Comparison of ENCODE assay signal across 1 cellular context in the genomic region with DNA sequence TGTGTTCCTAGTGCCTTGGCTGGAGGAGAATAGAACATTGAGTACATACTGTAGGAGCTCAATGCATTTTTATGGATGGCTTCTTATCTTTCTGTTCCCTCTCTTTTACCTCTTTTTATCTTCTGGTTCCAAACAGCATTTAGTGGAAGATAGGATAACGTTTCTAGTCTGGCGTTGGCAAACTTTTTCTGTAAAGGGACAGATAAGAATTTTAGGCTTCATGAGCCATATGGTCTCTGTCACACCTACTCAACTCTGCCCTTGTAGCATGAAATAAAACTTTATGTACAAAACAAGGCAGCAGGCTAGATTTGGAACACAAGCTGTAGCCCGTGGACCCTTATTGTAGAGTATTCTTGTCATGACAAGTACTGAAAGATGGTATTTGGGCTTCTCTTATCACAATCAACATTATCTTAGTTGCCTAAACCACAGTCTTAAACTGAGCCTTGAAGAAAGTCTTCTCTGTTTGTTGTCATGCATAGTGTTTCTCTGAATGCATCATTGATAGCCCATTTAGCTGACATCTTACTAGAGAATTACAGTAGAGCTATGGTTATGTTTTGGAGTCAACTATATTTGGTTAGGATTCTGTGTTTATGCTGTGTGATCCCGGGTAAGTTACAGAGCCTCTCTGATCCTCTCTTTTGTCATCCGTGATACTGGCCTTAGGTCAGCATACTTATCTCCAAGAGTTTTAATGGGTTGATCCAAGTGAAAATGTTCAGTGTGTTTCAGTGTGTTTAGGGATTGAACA.
TF ChIP-seq lines count a peak whose summit lies in the region.

No MANE protein-coding gene starts in this region.

TF ChIP-seq in K562, 482 proteins besides CTCF, POLR2A, EP300 and RAD21 (continued from another document and continues in another):
- TF ChIP-seq, protein P1, sequence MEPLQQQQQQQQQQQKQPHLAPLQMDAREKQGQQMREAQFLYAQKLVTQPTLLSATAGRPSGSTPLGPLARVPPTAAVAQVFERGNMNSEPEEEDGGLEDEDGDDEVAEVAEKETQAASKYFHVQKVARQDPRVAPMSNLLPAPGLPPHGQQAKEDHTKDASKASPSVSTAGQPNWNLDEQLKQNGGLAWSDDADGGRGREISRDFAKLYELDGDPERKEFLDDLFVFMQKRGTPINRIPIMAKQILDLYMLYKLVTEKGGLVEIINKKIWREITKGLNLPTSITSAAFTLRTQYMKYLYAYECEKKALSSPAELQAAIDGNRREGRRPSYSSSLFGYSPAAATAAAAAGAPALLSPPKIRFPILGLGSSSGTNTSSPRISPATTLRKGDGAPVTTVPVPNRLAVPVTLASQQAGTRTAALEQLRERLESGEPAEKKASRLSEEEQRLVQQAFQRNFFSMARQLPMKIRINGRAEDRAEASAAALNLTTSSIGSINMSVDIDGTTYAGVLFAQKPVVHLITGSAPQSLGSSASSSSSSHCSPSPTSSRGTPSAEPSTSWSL (CRISPR knock-in tag; IDR thresholded peaks at IDR 0.05; ENCODE audit: borderline replicate concordance): no peak
- TF ChIP-seq MEF2A (IDR thresholded peaks at IDR 0.05; ENCODE audit: control insufficient read depth, low read depth, low read length): no peak; the same call in 1 of the 2 replicates
- TF ChIP-seq, protein P2, sequence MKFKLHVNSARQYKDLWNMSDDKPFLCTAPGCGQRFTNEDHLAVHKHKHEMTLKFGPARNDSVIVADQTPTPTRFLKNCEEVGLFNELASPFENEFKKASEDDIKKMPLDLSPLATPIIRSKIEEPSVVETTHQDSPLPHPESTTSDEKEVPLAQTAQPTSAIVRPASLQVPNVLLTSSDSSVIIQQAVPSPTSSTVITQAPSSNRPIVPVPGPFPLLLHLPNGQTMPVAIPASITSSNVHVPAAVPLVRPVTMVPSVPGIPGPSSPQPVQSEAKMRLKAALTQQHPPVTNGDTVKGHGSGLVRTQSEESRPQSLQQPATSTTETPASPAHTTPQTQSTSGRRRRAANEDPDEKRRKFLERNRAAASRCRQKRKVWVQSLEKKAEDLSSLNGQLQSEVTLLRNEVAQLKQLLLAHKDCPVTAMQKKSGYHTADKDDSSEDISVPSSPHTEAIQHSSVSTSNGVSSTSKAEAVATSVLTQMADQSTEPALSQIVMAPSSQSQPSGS (CRISPR knock-in tag; IDR thresholded peaks at IDR 0.05): no peak
- TF ChIP-seq, protein P3, sequence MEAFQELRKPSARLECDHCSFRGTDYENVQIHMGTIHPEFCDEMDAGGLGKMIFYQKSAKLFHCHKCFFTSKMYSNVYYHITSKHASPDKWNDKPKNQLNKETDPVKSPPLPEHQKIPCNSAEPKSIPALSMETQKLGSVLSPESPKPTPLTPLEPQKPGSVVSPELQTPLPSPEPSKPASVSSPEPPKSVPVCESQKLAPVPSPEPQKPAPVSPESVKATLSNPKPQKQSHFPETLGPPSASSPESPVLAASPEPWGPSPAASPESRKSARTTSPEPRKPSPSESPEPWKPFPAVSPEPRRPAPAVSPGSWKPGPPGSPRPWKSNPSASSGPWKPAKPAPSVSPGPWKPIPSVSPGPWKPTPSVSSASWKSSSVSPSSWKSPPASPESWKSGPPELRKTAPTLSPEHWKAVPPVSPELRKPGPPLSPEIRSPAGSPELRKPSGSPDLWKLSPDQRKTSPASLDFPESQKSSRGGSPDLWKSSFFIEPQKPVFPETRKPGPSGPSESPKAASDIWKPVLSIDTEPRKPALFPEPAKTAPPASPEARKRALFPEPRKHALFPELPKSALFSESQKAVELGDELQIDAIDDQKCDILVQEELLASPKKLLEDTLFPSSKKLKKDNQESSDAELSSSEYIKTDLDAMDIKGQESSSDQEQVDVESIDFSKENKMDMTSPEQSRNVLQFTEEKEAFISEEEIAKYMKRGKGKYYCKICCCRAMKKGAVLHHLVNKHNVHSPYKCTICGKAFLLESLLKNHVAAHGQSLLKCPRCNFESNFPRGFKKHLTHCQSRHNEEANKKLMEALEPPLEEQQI (IDR thresholded peaks at IDR 0.05): peak; percentile 90
- TF ChIP-seq, protein P4, sequence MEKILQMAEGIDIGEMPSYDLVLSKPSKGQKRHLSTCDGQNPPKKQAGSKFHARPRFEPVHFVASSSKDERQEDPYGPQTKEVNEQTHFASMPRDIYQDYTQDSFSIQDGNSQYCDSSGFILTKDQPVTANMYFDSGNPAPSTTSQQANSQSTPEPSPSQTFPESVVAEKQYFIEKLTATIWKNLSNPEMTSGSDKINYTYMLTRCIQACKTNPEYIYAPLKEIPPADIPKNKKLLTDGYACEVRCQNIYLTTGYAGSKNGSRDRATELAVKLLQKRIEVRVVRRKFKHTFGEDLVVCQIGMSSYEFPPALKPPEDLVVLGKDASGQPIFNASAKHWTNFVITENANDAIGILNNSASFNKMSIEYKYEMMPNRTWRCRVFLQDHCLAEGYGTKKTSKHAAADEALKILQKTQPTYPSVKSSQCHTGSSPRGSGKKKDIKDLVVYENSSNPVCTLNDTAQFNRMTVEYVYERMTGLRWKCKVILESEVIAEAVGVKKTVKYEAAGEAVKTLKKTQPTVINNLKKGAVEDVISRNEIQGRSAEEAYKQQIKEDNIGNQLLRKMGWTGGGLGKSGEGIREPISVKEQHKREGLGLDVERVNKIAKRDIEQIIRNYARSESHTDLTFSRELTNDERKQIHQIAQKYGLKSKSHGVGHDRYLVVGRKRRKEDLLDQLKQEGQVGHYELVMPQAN (IDR thresholded peaks at IDR 0.05; ENCODE audit: borderline replicate concordance): no peak
- no peak for TF ChIP-seq ZNF431 (CRISPR knock-in tag; IDR thresholded peaks at IDR 0.05)
- TF ChIP-seq, protein P5, sequence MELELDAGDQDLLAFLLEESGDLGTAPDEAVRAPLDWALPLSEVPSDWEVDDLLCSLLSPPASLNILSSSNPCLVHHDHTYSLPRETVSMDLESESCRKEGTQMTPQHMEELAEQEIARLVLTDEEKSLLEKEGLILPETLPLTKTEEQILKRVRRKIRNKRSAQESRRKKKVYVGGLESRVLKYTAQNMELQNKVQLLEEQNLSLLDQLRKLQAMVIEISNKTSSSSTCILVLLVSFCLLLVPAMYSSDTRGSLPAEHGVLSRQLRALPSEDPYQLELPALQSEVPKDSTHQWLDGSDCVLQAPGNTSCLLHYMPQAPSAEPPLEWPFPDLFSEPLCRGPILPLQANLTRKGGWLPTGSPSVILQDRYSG (tag; conservative IDR thresholded peaks at IDR 0.05; ENCODE audit: low read depth): peak; percentile 46; the same call in 1 of the 2 replicates
- peak; percentile 74; the same call in 1 of the 2 replicates for TF ChIP-seq CTBP1 (IDR thresholded peaks at IDR 0.05; ENCODE audit: borderline replicate concordance)
- no peak for TF ChIP-seq ZNF140 (CRISPR knock-in tag; IDR thresholded peaks at IDR 0.05)
- TF ChIP-seq, protein P6, sequence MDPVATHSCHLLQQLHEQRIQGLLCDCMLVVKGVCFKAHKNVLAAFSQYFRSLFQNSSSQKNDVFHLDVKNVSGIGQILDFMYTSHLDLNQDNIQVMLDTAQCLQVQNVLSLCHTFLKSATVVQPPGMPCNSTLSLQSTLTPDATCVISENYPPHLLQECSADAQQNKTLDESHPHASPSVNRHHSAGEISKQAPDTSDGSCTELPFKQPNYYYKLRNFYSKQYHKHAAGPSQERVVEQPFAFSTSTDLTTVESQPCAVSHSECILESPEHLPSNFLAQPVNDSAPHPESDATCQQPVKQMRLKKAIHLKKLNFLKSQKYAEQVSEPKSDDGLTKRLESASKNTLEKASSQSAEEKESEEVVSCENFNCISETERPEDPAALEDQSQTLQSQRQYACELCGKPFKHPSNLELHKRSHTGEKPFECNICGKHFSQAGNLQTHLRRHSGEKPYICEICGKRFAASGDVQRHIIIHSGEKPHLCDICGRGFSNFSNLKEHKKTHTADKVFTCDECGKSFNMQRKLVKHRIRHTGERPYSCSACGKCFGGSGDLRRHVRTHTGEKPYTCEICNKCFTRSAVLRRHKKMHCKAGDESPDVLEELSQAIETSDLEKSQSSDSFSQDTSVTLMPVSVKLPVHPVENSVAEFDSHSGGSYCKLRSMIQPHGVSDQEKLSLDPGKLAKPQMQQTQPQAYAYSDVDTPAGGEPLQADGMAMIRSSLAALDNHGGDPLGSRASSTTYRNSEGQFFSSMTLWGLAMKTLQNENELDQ (CRISPR knock-in tag; IDR thresholded peaks at IDR 0.05; ENCODE audit: borderline replicate concordance): no peak
- peak; percentile 98 for TF ChIP-seq TCF3 (CRISPR knock-in tag; IDR thresholded peaks at IDR 0.05)
- peak; percentile 58; the same call in 1 of the 2 replicates for TF ChIP-seq EZH2 (IDR thresholded peaks at IDR 0.05; ENCODE audit: borderline replicate concordance, low read depth, low read length)
- TF ChIP-seq, protein P7, sequence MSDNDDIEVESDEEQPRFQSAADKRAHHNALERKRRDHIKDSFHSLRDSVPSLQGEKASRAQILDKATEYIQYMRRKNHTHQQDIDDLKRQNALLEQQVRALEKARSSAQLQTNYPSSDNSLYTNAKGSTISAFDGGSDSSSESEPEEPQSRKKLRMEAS (CRISPR knock-in tag; IDR thresholded peaks at IDR 0.05): no peak
- no peak for TF ChIP-seq ZNF146 (CRISPR knock-in tag; IDR thresholded peaks at IDR 0.05; ENCODE audit: unreplicated experiment)
- no peak for TF ChIP-seq ZNF133 (CRISPR knock-in tag; IDR thresholded peaks at IDR 0.05)
- no peak for TF ChIP-seq SIN3B (IDR thresholded peaks at IDR 0.05; ENCODE audit: low read depth)
- peak; percentile 9; the same call in 1 of the 2 replicates for TF ChIP-seq NCOA6 (IDR thresholded peaks at IDR 0.05)
- TF ChIP-seq, protein P8, sequence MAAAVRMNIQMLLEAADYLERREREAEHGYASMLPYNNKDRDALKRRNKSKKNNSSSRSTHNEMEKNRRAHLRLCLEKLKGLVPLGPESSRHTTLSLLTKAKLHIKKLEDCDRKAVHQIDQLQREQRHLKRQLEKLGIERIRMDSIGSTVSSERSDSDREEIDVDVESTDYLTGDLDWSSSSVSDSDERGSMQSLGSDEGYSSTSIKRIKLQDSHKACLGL (CRISPR knock-in tag; IDR thresholded peaks at IDR 0.05; ENCODE audit: borderline replicate concordance, poor library complexity, severe bottlenecking): no peak
- no peak for TF ChIP-seq TEAD2 (tag; IDR thresholded peaks at IDR 0.05)
- no peak for TF ChIP-seq ZNF253 (CRISPR knock-in tag; conservative IDR thresholded peaks at IDR 0.05)
- no peak for TF ChIP-seq HNRNPK (IDR thresholded peaks at IDR 0.05; ENCODE audit: low read depth, low read length, poor library complexity, severe bottlenecking)
- TF ChIP-seq FOXA1 (IDR thresholded peaks at IDR 0.05; ENCODE audit: borderline replicate concordance): no peak
- TF ChIP-seq, protein P9, sequence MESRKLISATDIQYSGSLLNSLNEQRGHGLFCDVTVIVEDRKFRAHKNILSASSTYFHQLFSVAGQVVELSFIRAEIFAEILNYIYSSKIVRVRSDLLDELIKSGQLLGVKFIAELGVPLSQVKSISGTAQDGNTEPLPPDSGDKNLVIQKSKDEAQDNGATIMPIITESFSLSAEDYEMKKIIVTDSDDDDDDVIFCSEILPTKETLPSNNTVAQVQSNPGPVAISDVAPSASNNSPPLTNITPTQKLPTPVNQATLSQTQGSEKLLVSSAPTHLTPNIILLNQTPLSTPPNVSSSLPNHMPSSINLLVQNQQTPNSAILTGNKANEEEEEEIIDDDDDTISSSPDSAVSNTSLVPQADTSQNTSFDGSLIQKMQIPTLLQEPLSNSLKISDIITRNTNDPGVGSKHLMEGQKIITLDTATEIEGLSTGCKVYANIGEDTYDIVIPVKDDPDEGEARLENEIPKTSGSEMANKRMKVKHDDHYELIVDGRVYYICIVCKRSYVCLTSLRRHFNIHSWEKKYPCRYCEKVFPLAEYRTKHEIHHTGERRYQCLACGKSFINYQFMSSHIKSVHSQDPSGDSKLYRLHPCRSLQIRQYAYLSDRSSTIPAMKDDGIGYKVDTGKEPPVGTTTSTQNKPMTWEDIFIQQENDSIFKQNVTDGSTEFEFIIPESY (CRISPR knock-in tag; IDR thresholded peaks at IDR 0.05): no peak
- no peak for TF ChIP-seq POLR3A (IDR thresholded peaks at IDR 0.05; ENCODE audit: borderline replicate concordance, extremely low read depth, insufficient read depth, insufficient read length)
- TF ChIP-seq, protein P10, sequence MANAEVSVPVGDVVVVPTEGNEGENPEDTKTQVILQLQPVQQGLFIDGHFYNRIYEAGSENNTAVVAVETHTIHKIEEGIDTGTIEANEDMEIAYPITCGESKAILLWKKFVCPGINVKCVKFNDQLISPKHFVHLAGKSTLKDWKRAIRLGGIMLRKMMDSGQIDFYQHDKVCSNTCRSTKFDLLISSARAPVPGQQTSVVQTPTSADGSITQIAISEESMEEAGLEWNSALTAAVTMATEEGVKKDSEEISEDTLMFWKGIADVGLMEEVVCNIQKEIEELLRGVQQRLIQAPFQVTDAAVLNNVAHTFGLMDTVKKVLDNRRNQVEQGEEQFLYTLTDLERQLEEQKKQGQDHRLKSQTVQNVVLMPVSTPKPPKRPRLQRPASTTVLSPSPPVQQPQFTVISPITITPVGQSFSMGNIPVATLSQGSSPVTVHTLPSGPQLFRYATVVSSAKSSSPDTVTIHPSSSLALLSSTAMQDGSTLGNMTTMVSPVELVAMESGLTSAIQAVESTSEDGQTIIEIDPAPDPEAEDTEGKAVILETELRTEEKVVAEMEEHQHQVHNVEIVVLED (CRISPR knock-in tag; IDR thresholded peaks at IDR 0.05): 0 out of 2 replicates have a peak, but pooled peaks have one; percentile 35
- peak; percentile 87 for TF ChIP-seq MTA1 (IDR thresholded peaks at IDR 0.05; ENCODE audit: borderline replicate concordance)
- no peak for TF ChIP-seq RBM15 (IDR thresholded peaks at IDR 0.05; ENCODE audit: insufficient read depth, low read length)
